1 cellular context compared by ENCODE assay signal in genomic region chr12:26798013-26798412, GRCh38.
TF ChIP-seq lines count a peak whose summit lies in the region.

No MANE protein-coding gene starts in this region.

TF ChIP-seq in SK-N-SH treated with all-trans-retinoic acid at 6 μM for 48 hours, 23 proteins besides CTCF, POLR2A, EP300 and RAD21 (continued from another document):
- TF ChIP-seq POU6F1 (CRISPR knock-in tag; IDR thresholded peaks at IDR 0.05; ENCODE audit: borderline replicate concordance, low read depth) (no peak), PPARA (CRISPR knock-in tag; IDR thresholded peaks at IDR 0.05; ENCODE audit: borderline replicate concordance) (no peak)
- TF ChIP-seq, protein P1, sequence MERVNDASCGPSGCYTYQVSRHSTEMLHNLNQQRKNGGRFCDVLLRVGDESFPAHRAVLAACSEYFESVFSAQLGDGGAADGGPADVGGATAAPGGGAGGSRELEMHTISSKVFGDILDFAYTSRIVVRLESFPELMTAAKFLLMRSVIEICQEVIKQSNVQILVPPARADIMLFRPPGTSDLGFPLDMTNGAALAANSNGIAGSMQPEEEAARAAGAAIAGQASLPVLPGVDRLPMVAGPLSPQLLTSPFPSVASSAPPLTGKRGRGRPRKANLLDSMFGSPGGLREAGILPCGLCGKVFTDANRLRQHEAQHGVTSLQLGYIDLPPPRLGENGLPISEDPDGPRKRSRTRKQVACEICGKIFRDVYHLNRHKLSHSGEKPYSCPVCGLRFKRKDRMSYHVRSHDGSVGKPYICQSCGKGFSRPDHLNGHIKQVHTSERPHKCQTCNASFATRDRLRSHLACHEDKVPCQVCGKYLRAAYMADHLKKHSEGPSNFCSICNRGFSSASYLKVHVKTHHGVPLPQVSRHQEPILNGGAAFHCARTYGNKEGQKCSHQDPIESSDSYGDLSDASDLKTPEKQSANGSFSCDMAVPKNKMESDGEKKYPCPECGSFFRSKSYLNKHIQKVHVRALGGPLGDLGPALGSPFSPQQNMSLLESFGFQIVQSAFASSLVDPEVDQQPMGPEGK (CRISPR knock-in tag; IDR thresholded peaks at IDR 0.05; ENCODE audit: borderline replicate concordance) = no peak
